1 cellular context compared by ENCODE assay signal in the genomic region with DNA sequence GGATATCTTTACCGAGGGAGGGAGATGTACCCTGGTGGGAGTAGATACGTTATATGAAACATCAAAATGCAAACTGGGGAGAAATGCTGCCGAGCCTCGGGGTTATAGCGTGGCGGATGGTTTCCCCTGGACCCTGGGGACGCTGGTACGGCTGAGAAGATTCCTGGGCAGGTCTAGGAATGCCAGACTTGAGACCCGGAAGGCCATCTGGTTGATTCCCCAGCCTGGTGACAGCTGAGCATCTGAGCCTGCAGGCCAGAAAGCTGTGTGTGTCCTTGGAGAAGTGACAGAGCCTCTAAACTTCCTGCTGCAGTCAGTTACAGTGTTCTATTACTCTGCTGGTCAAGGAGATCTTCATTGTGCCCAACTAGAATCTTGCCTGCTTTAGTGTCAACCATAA.
TF ChIP-seq lines count a peak whose summit lies in the region.

No MANE protein-coding gene starts in this region.

TF ChIP-seq in HepG2, 621 proteins besides CTCF, POLR2A, EP300 and RAD21:
- TF ChIP-seq TRIM24 (CRISPR knock-in tag; IDR thresholded peaks at IDR 0.05): no peak
- TF ChIP-seq ZNF891 (CRISPR knock-in tag; IDR thresholded peaks at IDR 0.05): no peak
- no peak for TF ChIP-seq ZBTB3 (CRISPR knock-in tag; IDR thresholded peaks at IDR 0.05; ENCODE audit: borderline replicate concordance, low read depth)
- TF ChIP-seq, protein P1, sequence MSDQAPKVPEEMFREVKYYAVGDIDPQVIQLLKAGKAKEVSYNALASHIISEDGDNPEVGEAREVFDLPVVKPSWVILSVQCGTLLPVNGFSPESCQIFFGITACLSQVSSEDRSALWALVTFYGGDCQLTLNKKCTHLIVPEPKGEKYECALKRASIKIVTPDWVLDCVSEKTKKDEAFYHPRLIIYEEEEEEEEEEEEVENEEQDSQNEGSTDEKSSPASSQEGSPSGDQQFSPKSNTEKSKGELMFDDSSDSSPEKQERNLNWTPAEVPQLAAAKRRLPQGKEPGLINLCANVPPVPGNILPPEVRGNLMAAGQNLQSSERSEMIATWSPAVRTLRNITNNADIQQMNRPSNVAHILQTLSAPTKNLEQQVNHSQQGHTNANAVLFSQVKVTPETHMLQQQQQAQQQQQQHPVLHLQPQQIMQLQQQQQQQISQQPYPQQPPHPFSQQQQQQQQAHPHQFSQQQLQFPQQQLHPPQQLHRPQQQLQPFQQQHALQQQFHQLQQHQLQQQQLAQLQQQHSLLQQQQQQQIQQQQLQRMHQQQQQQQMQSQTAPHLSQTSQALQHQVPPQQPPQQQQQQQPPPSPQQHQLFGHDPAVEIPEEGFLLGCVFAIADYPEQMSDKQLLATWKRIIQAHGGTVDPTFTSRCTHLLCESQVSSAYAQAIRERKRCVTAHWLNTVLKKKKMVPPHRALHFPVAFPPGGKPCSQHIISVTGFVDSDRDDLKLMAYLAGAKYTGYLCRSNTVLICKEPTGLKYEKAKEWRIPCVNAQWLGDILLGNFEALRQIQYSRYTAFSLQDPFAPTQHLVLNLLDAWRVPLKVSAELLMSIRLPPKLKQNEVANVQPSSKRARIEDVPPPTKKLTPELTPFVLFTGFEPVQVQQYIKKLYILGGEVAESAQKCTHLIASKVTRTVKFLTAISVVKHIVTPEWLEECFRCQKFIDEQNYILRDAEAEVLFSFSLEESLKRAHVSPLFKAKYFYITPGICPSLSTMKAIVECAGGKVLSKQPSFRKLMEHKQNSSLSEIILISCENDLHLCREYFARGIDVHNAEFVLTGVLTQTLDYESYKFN (CRISPR knock-in tag; conservative IDR thresholded peaks at IDR 0.05): no peak
